20 cellular contexts compared by ENCODE assay signal in genomic region chr12:3215410-3215975, GRCh38.
DNase-seq lines count a peak whose midpoint lies in the region; ATAC-seq and TF ChIP-seq lines count a peak whose summit lies in the region.
"Had no signal": no experiment of that assay in that cellular context is flagged by ENCODE, and none has a peak within 500 bp of the region (broad histone marks: within the 10 kb centered on the region; RNA-seq: fewer than 3 reads in every experiment).

No MANE protein-coding gene starts in this region.

- 94% methylated on average over 13 of the region's 13 CpGs for WGBS in esophagus muscularis mucosa

- H4K20me1 ChIP-seq in BLaER1 treated with 17β-estradiol and CSF1 and Interleukin-3, amounts not matched to agents 10 nM and 100 nM, result no peaks in the 10 kb centered on the region

- H3K36me3 ChIP-seq in BLaER1 treated with 17β-estradiol and CSF1 and Interleukin-3, amounts not matched to agents 10 nM and 100 nM, result no peaks in the 10 kb centered on the region
- H3K36me3 ChIP-seq in right atrium auricular region (no peaks in the 10 kb centered on the region), esophagus muscularis mucosa (peaks cover 0 to 13% (median 5%) of the 10 kb centered on the region in 4 donors)
- H3K36me3 ChIP-seq: thoracic aorta had no signal

- intact Hi-C loops in esophagus muscularis mucosa (cut with DNase I), result no loop called here

- peaks cover 0 to 8% (median 0%) of the 10 kb centered on the region in 11 experiments; a peak in 1 of 22 replicates for H3K27me3 ChIP-seq in BLaER1 treated with 17β-estradiol and CSF1 and Interleukin-3, amounts not matched to agents 10 nM and 100 nM
- no peaks in the 10 kb centered on the region for H3K27me3 ChIP-seq in right atrium auricular region
- H3K27me3 ChIP-seq in esophagus muscularis mucosa, result no peaks in the 10 kb centered on the region
- H3K27me3 ChIP-seq: hepatocyte had no signal

- H3K4me2 ChIP-seq in BLaER1 treated with 17β-estradiol and CSF1 and Interleukin-3, amounts not matched to agents 10 nM and 100 nM, result peak overlapping the region; percentile 51 to 100 (median 92); a peak in 21 of 22 replicates
- H3K4me2 ChIP-seq: hepatocyte had no signal

- DNase-seq in DMS153 treated with DMSO at 0.1 percent for 48 hours (lab: John Stamatoyannopoulos, UW; ENCODE audit: unreplicated experiment) (peak; percentile 28), NCI-H2171 (lab: John Stamatoyannopoulos, UW) (peak; percentile 54), right atrium auricular region (ENCODE audit: low spot score) (no peak), esophagus muscularis mucosa (ENCODE audit: extremely low spot score) (no peak), globus pallidus (ENCODE audit: low spot score) (no peak)
- DNase-seq in activated T-cell treated with anti-CD3 and anti-CD28 coated beads, Interleukin-2, amount 50 U/mL, for 48 hours, result no peak
- DNase-seq: activated CD4-positive, alpha-beta T cell treated with anti-CD3 and anti-CD28 coated beads for 4 hours; activated CD8-positive, alpha-beta memory T cell treated with anti-CD3 and anti-CD28 coated beads for 24 hours; activated gamma-delta T cell treated with Interleukin-2 at 50 U/mL for 16 hours; CD4-positive, alpha-beta T cell; mesenchymal stem cell; NCI-H510A; psoas muscle; SHP77 treated with DMSO at 0.1 percent for 48 hours; stimulated activated naive CD4-positive, alpha-beta T cell treated with Interleukin-2 at 50 U/mL for 16 hours had no signal

- TF ChIP-seq EP300 in esophagus muscularis mucosa (IDR thresholded peaks at IDR 0.05), result no peak

- no peak for ATAC-seq in GM21576 (IDR thresholded peaks at IDR 0.05; ENCODE audit: unreplicated experiment)
- ATAC-seq: psoas muscle had no signal

- peak overlapping the region in 8 of 11 experiments; percentile 24 to 88 (median 58); a peak in 15 of 22 replicates for H3K9ac ChIP-seq in BLaER1 treated with 17β-estradiol and CSF1 and Interleukin-3, amounts not matched to agents 10 nM and 100 nM

- TF ChIP-seq CTCF in right atrium auricular region (IDR thresholded peaks at IDR 0.05), result no peak
- no peak for TF ChIP-seq CTCF in esophagus muscularis mucosa (IDR thresholded peaks at IDR 0.05)

- no peak for TF ChIP-seq POLR2A in esophagus muscularis mucosa (IDR thresholded peaks at IDR 0.05; ENCODE audit: low read depth)

- H3K9me3 ChIP-seq in BLaER1 treated with 17β-estradiol and CSF1 and Interleukin-3, amounts not matched to agents 10 nM and 100 nM (replicated peaks in 1 of 11), result no peaks in the 10 kb centered on the region
- H3K9me3 ChIP-seq in right atrium auricular region (no peaks in the 10 kb centered on the region), esophagus muscularis mucosa (no peaks in the 10 kb centered on the region)
- H3K9me3 ChIP-seq: psoas muscle, thoracic aorta had no signal

- H3K4me3 ChIP-seq in BLaER1 treated with 17β-estradiol and CSF1 and Interleukin-3, amounts not matched to agents 10 nM and 100 nM, result peak overlapping the region in 5 of 10 experiments; percentile 2 to 21 (median 15); a peak in 7 of 20 replicates
- no peak overlapping the region for H3K4me3 ChIP-seq in right atrium auricular region
- no peak overlapping the region for H3K4me3 ChIP-seq in esophagus muscularis mucosa
- H3K4me3 ChIP-seq: hepatocyte, psoas muscle, thoracic aorta had no signal

- peak overlapping the region in 9 of 11 experiments; percentile 33 to 98 (median 92); a peak in 17 of 22 replicates for H3K27ac ChIP-seq in BLaER1 treated with 17β-estradiol and CSF1 and Interleukin-3, amounts not matched to agents 10 nM and 100 nM
- H3K27ac ChIP-seq in right atrium auricular region (peak overlapping the region; percentile 92 to 95), esophagus muscularis mucosa (replicated peaks in 1 of 4) (no peak overlapping the region)
- H3K27ac ChIP-seq: epithelial cell of prostate, hepatocyte, psoas muscle had no signal

- peaks cover 56 to 81% (median 79%) of the 10 kb centered on the region in 10 experiments for H3K4me1 ChIP-seq in BLaER1 treated with 17β-estradiol and CSF1 and Interleukin-3, amounts not matched to agents 10 nM and 100 nM
- H3K4me1 ChIP-seq in right atrium auricular region (peaks cover 0 to 82% of the 10 kb centered on the region in 2 donors), esophagus muscularis mucosa (peaks cover 31 to 58% (median 36%) of the 10 kb centered on the region in 4 donors)

Comparison
In these comparisons a context has a peak if more than half of its experiments do, and no peak if none do; other contexts are left out.
1. H3K27ac ChIP-seq: peak in BLaER1 treated with 17β-estradiol and CSF1 and Interleukin-3, amounts not matched to agents 10 nM and 100 nM (9 of 11) and right atrium auricular region (2 of 2); none in esophagus muscularis mucosa (0 of 4).
2. DNase-seq: peak in DMS153 treated with DMSO at 0.1 percent for 48 hours (single experiment) and NCI-H2171 (single experiment); none in right atrium auricular region (single experiment), esophagus muscularis mucosa (single experiment), activated T-cell treated with anti-CD3 and anti-CD28 coated beads, Interleukin-2, amount 50 U/mL, for 48 hours (0 of 2) and globus pallidus (single experiment).